8 cellular contexts compared by ENCODE assay signal in the genomic region with DNA sequence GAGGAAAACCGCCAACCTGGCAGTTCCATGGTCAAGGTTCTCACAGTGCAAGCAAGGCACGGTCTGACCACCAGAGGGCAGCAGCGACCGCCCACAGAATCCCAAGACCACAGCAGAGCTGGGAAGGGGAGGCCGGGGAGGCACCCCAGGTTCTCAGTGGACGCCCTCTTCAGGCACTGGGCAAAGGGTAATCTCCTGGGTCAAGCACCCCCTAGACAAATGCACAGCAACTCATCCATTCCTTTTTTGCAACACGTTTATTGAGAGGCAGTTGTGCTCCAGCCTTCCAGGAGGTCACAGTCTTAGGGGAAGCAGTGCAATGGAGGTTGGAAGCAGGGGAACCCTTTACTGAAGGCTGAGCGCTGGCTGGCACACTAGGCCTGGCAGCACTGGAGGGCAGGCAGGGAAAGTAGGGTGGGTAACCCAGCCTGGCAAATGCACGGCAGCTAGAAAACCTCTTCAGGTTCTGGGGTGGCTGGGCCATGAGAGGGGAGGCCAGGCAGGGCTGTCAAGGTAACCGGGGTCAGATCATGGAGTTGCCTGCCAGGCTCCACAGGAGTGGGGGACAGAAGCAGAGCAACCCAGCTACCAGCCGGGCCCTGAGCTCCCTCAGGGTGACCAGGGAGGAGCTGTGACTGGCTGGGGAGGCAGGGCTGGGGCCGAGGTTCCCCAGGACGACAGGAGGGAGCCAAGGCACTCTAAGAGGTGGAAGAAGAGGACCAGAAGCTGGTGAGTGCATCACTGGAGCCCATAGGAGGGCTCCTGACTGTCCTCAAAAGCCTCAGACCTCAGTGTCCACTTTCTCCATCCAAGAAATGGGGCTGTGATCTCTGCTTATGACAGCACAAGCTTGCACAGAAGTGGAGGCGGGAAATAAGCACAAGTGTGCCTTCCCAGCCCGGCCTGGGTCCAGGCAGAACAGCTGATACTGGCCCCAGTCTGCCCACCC. TPM values are rescaled to one million over a fixed set of nuclear protein-coding genes. Genes with fewer than 3 reads are reported as not detected.
DNase-seq lines count a peak whose midpoint lies in the region; ATAC-seq and TF ChIP-seq lines count a peak whose summit lies in the region.

No MANE protein-coding gene starts in this region.

- H3K9ac ChIP-seq in liver (ENCODE audit: low read depth in 1 of 2, low read length in 2 of 2), result peak overlapping the region in 1 of 2 donors; percentile 73

- TF ChIP-seq CTCF in liver (IDR thresholded peaks at IDR 0.05; ENCODE audit: low read depth, low read length, missing input control), result peak; percentile 99

- H3K4me3 ChIP-seq in liver (ENCODE audit: low read depth in 1 of 3, low read length in 3 of 3), result no peak overlapping the region

- peak in 13 of 14 donors; percentile 23 to 85 (median 79) for DNase-seq in C1 segment of cervical spinal cord (lab: John Stamatoyannopoulos, UW)
- DNase-seq in NCI-H345 treated with DMSO at 0.1 percent for 48 hours (lab: John Stamatoyannopoulos, UW; ENCODE audit: unreplicated experiment), result peak; percentile 61
- DNase-seq in activated CD4-positive, alpha-beta T cell treated with anti-CD3 and anti-CD28 coated beads, Interleukin-2, amount 50 U/mL, for 1 hour, result peak; percentile 85
- DNase-seq in stimulated activated CD4-positive, alpha-beta T cell treated with anti-CD3 and anti-CD28 coated beads, Interleukin-4, amount 100 ng/mL, for 24 hours, result peak; percentile 87

- 25% methylated on average over 15 of the region's 15 CpGs for WGBS in liver

- no peaks in the 10 kb centered on the region for H3K27me3 ChIP-seq in liver (ENCODE audit: control insufficient read depth in 4 of 4, insufficient read depth in 4 of 4, low read length in 3 of 4)

- peak; percentile 97 to 98 for TF ChIP-seq RAD21 in liver (IDR thresholded peaks at IDR 0.05)

- no peaks in the 10 kb centered on the region for H3K36me3 ChIP-seq in liver (ENCODE audit: control insufficient read depth in 4 of 4, insufficient read depth in 3 of 4, low read depth in 1 of 4, low read length in 3 of 4)

- H3K27ac Mint-ChIP-seq in dendritic cell treated with granulocyte-macrophage colony-stimulating factor and Interleukin-4, amounts not matched to agents 40 ng/mL and 50 ng/mL, for 4 days, result peak overlapping the region; percentile 89

- H3K4me3 Mint-ChIP-seq in dendritic cell treated with granulocyte-macrophage colony-stimulating factor and Interleukin-4, amounts not matched to agents 40 ng/mL and 50 ng/mL, for 4 days, result peak overlapping the region; percentile 78

- ATAC-seq in GM21737 (IDR thresholded peaks at IDR 0.05; ENCODE audit: unreplicated experiment) (peak; percentile 16), HG03565 (IDR thresholded peaks at IDR 0.05; ENCODE audit: unreplicated experiment) (no peak)

- intact Hi-C loops in dendritic cell treated with granulocyte-macrophage colony-stimulating factor and Interleukin-4, amounts not matched to agents 40 ng/mL and 50 ng/mL, for 4 days (cut with micrococcal nuclease), result loop anchor here (1.0 to 2.0 kb wide), 2 partner anchors 17 to 93 kb away; partner anchors contain the start of gene PSMD9

- no peaks in the 10 kb centered on the region for H3K9me3 ChIP-seq in liver (ENCODE audit: control insufficient read depth in 4 of 4, low read length in 3 of 4)

- H3K27ac ChIP-seq in liver (ENCODE audit: low read depth in 1 of 2, low read length in 2 of 2), result peak overlapping the region; percentile 92

- no peaks in the 10 kb centered on the region for H3K27me3 Mint-ChIP-seq in dendritic cell treated with granulocyte-macrophage colony-stimulating factor and Interleukin-4, amounts not matched to agents 40 ng/mL and 50 ng/mL, for 4 days

- H3K4me1 ChIP-seq in liver (ENCODE audit: control insufficient read depth in 4 of 4, insufficient read depth in 4 of 4, low read length in 3 of 4), result peaks cover 16 to 62% (median 53%) of the 10 kb centered on the region in 4 donors

- peaks cover 63% of the 10 kb centered on the region for H3K36me3 Mint-ChIP-seq in dendritic cell treated with granulocyte-macrophage colony-stimulating factor and Interleukin-4, amounts not matched to agents 40 ng/mL and 50 ng/mL, for 4 days (ENCODE audit: low read depth)

- H3K9me3 Mint-ChIP-seq in dendritic cell treated with granulocyte-macrophage colony-stimulating factor and Interleukin-4, amounts not matched to agents 40 ng/mL and 50 ng/mL, for 4 days, result no peaks in the 10 kb centered on the region

- peaks cover 76% of the 10 kb centered on the region for H3K4me1 Mint-ChIP-seq in dendritic cell treated with granulocyte-macrophage colony-stimulating factor and Interleukin-4, amounts not matched to agents 40 ng/mL and 50 ng/mL, for 4 days (ENCODE audit: low read depth)

TF ChIP-seq in liver, 16 proteins besides CTCF, POLR2A, EP300 and RAD21:
- peak; percentile 49 for TF ChIP-seq YY1 (IDR thresholded peaks at IDR 0.05)
- TF ChIP-seq HNF4A (conservative IDR thresholded peaks at IDR 0.05), result peak; percentile 54 to 81
- peak; percentile 45 for TF ChIP-seq SP1 (IDR thresholded peaks at IDR 0.05)
- peak; percentile 47 to 57 for TF ChIP-seq RXRA (IDR thresholded peaks at IDR 0.05)
- no peak for TF ChIP-seq ZBTB33 (IDR thresholded peaks at IDR 0.05)

RNA-seq across cellular contexts. Expression of gene RHOF, which starts 1.8 kb away (rescaled TPM):
- 1 to 10 TPM; 5.9 to 7.0 TPM for total RNA-seq in liver
- polyA plus RNA-seq in liver, result 1 to 10 TPM in 1 of 2 donors, under 1 TPM in 1; 0.97 to 1.1 TPM

RNA-seq across cellular contexts. Expression of gene SETD1B, which starts 8.5 kb away (rescaled TPM):
- 1 to 10 TPM; 4.3 to 7.9 TPM for total RNA-seq in liver
- polyA plus RNA-seq in liver, result 1 to 10 TPM; 1.8 to 5.8 TPM
